Comparison of ENCODE assay signal across 8 cellular contexts in genomic region chr2:97645112-97645699, GRCh38. TPM values are rescaled to one million over a fixed set of nuclear protein-coding genes. Genes with fewer than 3 reads are reported as not detected.
DNase-seq lines count a peak whose midpoint lies in the region; ATAC-seq, FAIRE-seq and TF ChIP-seq lines count a peak whose summit lies in the region.

No MANE protein-coding gene starts in this region.

- H3K27me3 ChIP-seq in NT2/D1 (ENCODE audit: insufficient read depth, insufficient read length) (no peaks in the 10 kb centered on the region), bronchial epithelial cell (ENCODE audit: control insufficient read depth, insufficient read depth, low read length) (no peaks in the 10 kb centered on the region), tibial nerve (no peaks in the 10 kb centered on the region)

- H3K4me3 ChIP-seq in NT2/D1 (ENCODE audit: insufficient read length, low read depth) (peak overlapping the region; percentile 99), bronchial epithelial cell (ENCODE audit: low read depth, low read length) (peak overlapping the region; percentile 96), lower leg skin (ENCODE audit: low read depth, poor library complexity, severe bottlenecking) (peak overlapping the region; percentile 14), tibial nerve (peak overlapping the region; percentile 66 to 89 (median 78))

- peak; percentile 29 for ATAC-seq in HG02870 (IDR thresholded peaks at IDR 0.05; ENCODE audit: unreplicated experiment)

- H3K27ac ChIP-seq in tibial nerve: peak overlapping the region; percentile 85 to 98 (median 95)

- H3K36me3 ChIP-seq in NT2/D1 (ENCODE audit: insufficient read depth, insufficient read length, low read length) (peaks cover 32% of the 10 kb centered on the region), bronchial epithelial cell (ENCODE audit: control insufficient read depth, insufficient read depth, low read length) (peaks cover 9% of the 10 kb centered on the region), tibial nerve (peaks cover 5 to 34% (median 21%) of the 10 kb centered on the region in 3 donors)

- peak overlapping the region; percentile 73 for H3K9ac ChIP-seq in NT2/D1 (ENCODE audit: insufficient read length, low read depth)

- TF ChIP-seq CTCF in bronchial epithelial cell (IDR thresholded peaks at IDR 0.05; ENCODE audit: insufficient read depth, low read length, severe bottlenecking) (no peak), lower leg skin (IDR thresholded peaks at IDR 0.05) (no peak), tibial nerve (IDR thresholded peaks at IDR 0.05) (no peak)

- TF ChIP-seq EP300 in tibial nerve (IDR thresholded peaks at IDR 0.05): no peak

- intact Hi-C loops in lower leg skin (cut with DNase I; ENCODE audit: low total_unique reads): no loop called here

- TF ChIP-seq POLR2A in lower leg skin (IDR thresholded peaks at IDR 0.05) (no peak), tibial nerve (IDR thresholded peaks at IDR 0.05) (no peak)

- H3K4me1 ChIP-seq in NT2/D1 (ENCODE audit: insufficient read depth, insufficient read length) (no peaks in the 10 kb centered on the region), tibial nerve (peaks cover 0 to 20% (median 14%) of the 10 kb centered on the region in 4 donors)

- DNase-seq in activated T-cell treated with anti-CD3 and anti-CD28 coated beads for 4 hours: peak; percentile 27
- no peak for DNase-seq in activated T-cell treated with anti-CD3 and anti-CD28 coated beads, Interleukin-2, amount 50 U/mL, for 48 hours
- DNase-seq in NT2/D1 (ENCODE audit: low read depth, low spot score): no peak
- peak; percentile 8 for DNase-seq in bronchial epithelial cell (ENCODE audit: low read depth)
- no peak for DNase-seq in lower leg skin (ENCODE audit: low spot score in 2 of 2)
- DNase-seq in tibial nerve (ENCODE audit: low spot score in 2 of 2): no peak
- DNase-seq in occipital lobe (lab: John Stamatoyannopoulos, UW): no peak

- 7 to 9% methylated on average over 18 to 19 of the region's 19 CpGs for WGBS in lower leg skin, 2 donors
- WGBS in tibial nerve, 2 donors: 6 to 10% methylated on average over 17 to 19 of the region's 19 CpGs

- H3K9me3 ChIP-seq in NT2/D1 (ENCODE audit: insufficient read depth, low read length): no peaks in the 10 kb centered on the region
- H3K9me3 ChIP-seq in tibial nerve: no peaks in the 10 kb centered on the region

- FAIRE-seq in bronchial epithelial cell (lab: Jason Lieb, UNC): no peak

RNA-seq across cellular contexts. Expression of gene COX5B, which starts 0.7 kb away (rescaled TPM):
- total RNA-seq in bronchial epithelial cell: 416 and 525 TPM in 2 replicates
- total RNA-seq in lower leg skin: 100 to 1,000 TPM; 206 to 427 (median 359) TPM
- total RNA-seq in tibial nerve: 100 to 1,000 TPM; 248 to 409 (median 335) TPM
- 175 TPM for total RNA-seq in occipital lobe

RNA-seq across cellular contexts. Expression of gene ACTR1B, which starts 18.6 kb away (rescaled TPM):
- 52.9 and 59.2 TPM in 2 replicates for total RNA-seq in bronchial epithelial cell
- total RNA-seq in lower leg skin: 10 to 100 TPM; 47.3 to 82.3 (median 78.4) TPM
- total RNA-seq in tibial nerve: 100 to 1,000 TPM in 1 of 4 donors, 10 to 100 TPM in 3; 65.1 to 109 (median 85.5) TPM
- 27.1 TPM for total RNA-seq in occipital lobe

RNA-seq across cellular contexts. Expression of gene C2orf92, which starts 24.3 kb away (rescaled TPM):
- total RNA-seq in bronchial epithelial cell: 0.26 and 0.51 TPM in 2 replicates
- 10 to 100 TPM in 2 of 4 donors, 1 to 10 TPM in 2; 5.0 to 20.2 (median 13.4) TPM for total RNA-seq in lower leg skin
- 10 to 100 TPM in 2 of 4 donors, 1 to 10 TPM in 2; 4.5 to 65.1 (median 11.6) TPM for total RNA-seq in tibial nerve
- total RNA-seq in occipital lobe: 3.6 TPM

RNA-seq across cellular contexts. Expression of gene ANKRD36B, which starts 55.5 kb away (rescaled TPM):
- total RNA-seq in bronchial epithelial cell (11.6 and 14.2 TPM in 2 replicates), lower leg skin (10 to 100 TPM; 11.0 to 33.1 (median 12.6) TPM), tibial nerve (10 to 100 TPM; 56.6 to 87.5 (median 71.4) TPM), occipital lobe (260 TPM)

Comparison
In these comparisons a context has a peak if more than half of its experiments do, and no peak if none do; other contexts are left out.
1. DNase-seq: peak in activated T-cell treated with anti-CD3 and anti-CD28 coated beads for 4 hours (single experiment) and bronchial epithelial cell (single experiment); none in activated T-cell treated with anti-CD3 and anti-CD28 coated beads, Interleukin-2, amount 50 U/mL, for 48 hours (0 of 2), NT2/D1 (single experiment), lower leg skin (0 of 2), tibial nerve (0 of 2) and occipital lobe (single experiment).
2. H3K4me3 ChIP-seq: peak in every context shown above with its lines; median percentile 99 in NT2/D1; 96 in bronchial epithelial cell; 78 in tibial nerve; 14 in lower leg skin.